Comparison of ENCODE assay signal across 20 cellular contexts in the genomic region with DNA sequence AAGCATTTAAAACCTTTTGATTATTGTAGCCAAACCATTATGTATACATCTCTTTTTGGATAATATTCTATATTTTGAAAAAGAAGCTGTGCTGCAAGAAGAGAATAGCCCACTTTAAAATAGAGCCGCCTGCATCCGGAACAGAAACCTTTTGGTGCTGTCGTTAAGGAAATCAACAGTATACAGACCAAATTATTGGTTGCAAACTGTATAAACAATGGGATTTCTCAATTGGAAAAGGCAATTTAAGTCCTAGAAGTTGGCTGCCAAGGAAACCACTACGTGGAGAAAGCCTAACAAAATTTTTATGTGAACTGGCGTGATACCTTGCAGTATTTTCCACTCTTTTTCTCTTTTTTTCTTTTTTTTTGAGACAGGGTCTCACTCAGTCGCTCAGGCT.
"Had no signal": no experiment of that assay in that cellular context is flagged by ENCODE, and none has a peak within 500 bp of the region (broad histone marks: within the 10 kb centered on the region; RNA-seq: fewer than 3 reads in every experiment).

No MANE protein-coding gene starts in this region.

- H3K27me3 ChIP-seq: right lobe of liver, testis had no signal

- DNase-seq: activated CD4-positive, alpha-beta memory T cell treated with anti-CD3 and anti-CD28 coated beads, Interleukin-2, amount 10 ng/mL, durations not matched to agents 7 days and 5 days; activated CD4-positive, alpha-beta T cell treated with anti-CD3 and anti-CD28 coated beads, Interleukin-2, amount 10 ng/mL, durations not matched to agents 24 days and 14 days; activated effector memory CD4-positive, alpha-beta T cell treated with Interleukin-2 at 50 U/mL for 16 hours; activated naive CD4-positive, alpha-beta T cell treated with anti-CD3 and anti-CD28 coated beads for 36 hours; activated T-cell treated with anti-CD3 and anti-CD28 coated beads, Interleukin-2, amount 50 U/mL, for 72 hours; amygdala; erythroblast; hypothalamus; naive B cell; occipital lobe; right lobe of liver; stimulated activated CD4-positive, alpha-beta T cell treated with anti-CD3 and anti-CD28 coated beads, Interleukin-15, amount 100 ng/mL, for 24 hours; SW 1271; testis; trophoblast cell had no signal

- H3K4me1 ChIP-seq: testis had no signal

- H3K4me2 ChIP-seq: smooth muscle cell had no signal

- H3K36me3 ChIP-seq: right lobe of liver had no signal

- H3K4me3 ChIP-seq: coronary artery, right lobe of liver, smooth muscle cell, testis had no signal

- H3K9me3 ChIP-seq: right lobe of liver, testis had no signal

- FAIRE-seq: bronchial epithelial cell, frontal cortex, islet of Langerhans had no signal

- H3K27ac ChIP-seq: coronary artery, right lobe of liver, testis had no signal
